ENCODE assay signal across 1 cellular context in the genomic region with DNA sequence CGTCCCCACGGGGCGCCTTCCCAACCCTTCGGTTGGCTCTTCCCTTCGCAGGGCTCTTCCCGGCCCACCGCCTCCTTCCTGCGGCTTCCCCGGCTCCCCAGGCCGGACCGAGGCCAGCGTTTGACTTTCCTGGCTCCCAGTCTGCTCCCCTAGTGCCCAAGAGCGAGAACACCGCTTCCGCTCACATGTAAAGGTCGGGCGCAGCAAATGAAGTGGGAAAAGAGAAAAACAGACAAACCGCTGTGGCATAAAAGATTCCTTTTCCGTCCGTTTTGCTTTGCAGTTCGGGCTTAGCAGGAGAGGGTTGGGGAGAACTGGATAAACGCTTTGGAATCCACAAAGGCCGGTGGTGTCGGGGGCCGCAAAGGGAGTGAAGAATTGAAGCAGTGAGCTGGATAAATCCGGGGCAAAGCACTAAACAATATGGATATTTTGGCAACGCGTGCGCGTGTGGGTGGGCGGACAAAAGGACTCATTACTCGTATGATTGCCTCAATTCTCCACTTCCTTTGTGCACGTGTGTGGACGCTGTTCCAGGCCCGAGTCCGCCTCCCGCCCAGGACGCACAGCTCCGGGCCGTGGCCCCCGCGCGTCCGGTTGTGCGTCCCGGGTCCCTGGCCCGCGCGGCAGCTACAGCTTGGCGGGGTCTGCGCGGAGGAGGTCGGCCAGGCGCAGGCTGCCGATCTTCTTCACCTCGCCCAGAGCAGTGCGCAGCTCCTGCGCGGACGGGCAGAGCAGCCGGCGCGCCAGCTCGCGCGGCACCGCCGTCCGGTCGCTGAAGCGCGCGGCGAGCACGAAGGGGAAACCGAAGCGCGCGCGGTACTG.
A peak's percentile ranks its signal among the peaks of the same experiment; 100 is the strongest.
TF ChIP-seq lines count a peak whose summit lies in the region.

No MANE protein-coding gene starts in this region.

TF ChIP-seq in GM23338, 12 proteins besides CTCF, POLR2A, EP300 and RAD21:
- TF ChIP-seq CREB1 (CRISPR knock-in tag; IDR thresholded peaks at IDR 0.05; ENCODE audit: low read depth) = no peak
- no peak for TF ChIP-seq STAT1 (IDR thresholded peaks at IDR 0.05; ENCODE audit: unreplicated experiment)
- peak; percentile 94 for TF ChIP-seq EZH2phosphoT487 (IDR thresholded peaks at IDR 0.05; ENCODE audit: unreplicated experiment)
- no peak for TF ChIP-seq POLR2AphosphoS5 (IDR thresholded peaks at IDR 0.05; ENCODE audit: low read depth)
- TF ChIP-seq ZNF331 (CRISPR knock-in tag; IDR thresholded peaks at IDR 0.05; ENCODE audit: low read depth) = no peak
- peak; percentile 100 for TF ChIP-seq EZH2 (IDR thresholded peaks at IDR 0.05; ENCODE audit: low read depth, unreplicated experiment)
